8 cellular contexts compared by ENCODE assay signal in genomic region chr13:41061075-41061913, GRCh38. TPM values are rescaled to one million over a fixed set of nuclear protein-coding genes. Genes with fewer than 3 reads are reported as not detected.
DNase-seq lines count a peak whose midpoint lies in the region; ATAC-seq lines count a peak whose summit lies in the region.

TSS of gene WBP4 (plus strand) at chr13:41061509. CDS start at chr13:41061674, 165 bp downstream.

- peak within 1 kb of the TSS; percentile 97 for H3K9ac ChIP-seq in mesendoderm (ENCODE audit: low read length)

- H2BK5ac ChIP-seq in mesendoderm (ENCODE audit: low read length) = peak within 1 kb of the TSS; percentile 96

- no peaks in the 10 kb centered on the region for H3K27me3 ChIP-seq in mesendoderm (ENCODE audit: insufficient read depth, low read length, poor library complexity)

- H3K4me1 ChIP-seq in mesendoderm (ENCODE audit: control insufficient read depth, low read depth, low read length) = peaks cover 3% of the 10 kb centered on the region

- peaks cover 27 to 34% of the 10 kb centered on the region in 2 donors for H3K4me1 Mint-ChIP-seq in effector memory CD8-positive, alpha-beta T cell (ENCODE audit: low read depth in 2 of 2)

- no peaks in the 10 kb centered on the region for H3K9me3 Mint-ChIP-seq in effector memory CD8-positive, alpha-beta T cell

- peak within 1 kb of the TSS; percentile 99 to 100 for H3K27ac Mint-ChIP-seq in effector memory CD8-positive, alpha-beta T cell

- H3K79me1 ChIP-seq in mesendoderm (ENCODE audit: low read length) = peaks cover 6% of the 10 kb centered on the region

- no peak within 1 kb of the TSS for H4K5ac ChIP-seq in mesendoderm (ENCODE audit: low read length)

- H3K4me2 ChIP-seq in mesendoderm (ENCODE audit: low read length) = peak within 1 kb of the TSS; percentile 66

- WGBS in mesendoderm (ENCODE audit: extremely low coverage, insufficient coverage, low lambda C conversion rate) = no CpG with 5 or more reads among the region's 71 CpGs

- DNase-seq in COR-L47 (lab: John Stamatoyannopoulos, UW) = peak; percentile 92
- DNase-seq in HS-27A (ENCODE audit: low read depth) = peak; percentile 83
- peak; percentile 90 to 92 for DNase-seq in NOMO-1 (lab: John Stamatoyannopoulos, UW; ENCODE audit: unreplicated experiment in 2 of 2)
- DNase-seq in activated CD8-positive, alpha-beta memory T cell treated with anti-CD3 and anti-CD28 coated beads for 4 hours (ENCODE audit: low read depth in 2 of 2) = peak; percentile 69 to 74
- DNase-seq in effector memory CD8-positive, alpha-beta T cell = peak; percentile 79 to 89 (median 81)
- peak; percentile 99 for DNase-seq in mesendoderm
- DNase-seq in stimulated activated CD8-positive, alpha-beta memory T cell treated with anti-CD3 and anti-CD28 coated beads, Interleukin-12 subunit alpha, Interleukin-12 subunit beta, amount 100 ng/mL, for 4 hours (ENCODE audit: low read depth) = peak; percentile 76

- peak within 1 kb of the TSS; percentile 94 for H3K27ac ChIP-seq in mesendoderm (ENCODE audit: low read depth, low read length)

- peak; percentile 61 for ATAC-seq in GM19468 (IDR thresholded peaks at IDR 0.05; ENCODE audit: extremely low read depth, unreplicated experiment)
- ATAC-seq in effector memory CD8-positive, alpha-beta T cell (replicated peaks) = peak; percentile 70

- H3K56ac ChIP-seq in mesendoderm (ENCODE audit: low read length) = peak within 1 kb of the TSS; percentile 98

- H3K23ac ChIP-seq in mesendoderm (ENCODE audit: low read length) = no peak within 1 kb of the TSS

- H3K4ac ChIP-seq in mesendoderm (ENCODE audit: low read depth, low read length) = peak within 1 kb of the TSS; percentile 38

- peak within 1 kb of the TSS; percentile 94 for H3K4me3 ChIP-seq in mesendoderm (ENCODE audit: low read length)

- no peak within 1 kb of the TSS for H2BK120ac ChIP-seq in mesendoderm (ENCODE audit: low read depth, low read length)

- H3K36me3 ChIP-seq in mesendoderm (ENCODE audit: control insufficient read depth, insufficient read depth, low read length) = no peaks in the 10 kb centered on the region

- H3K36me3 Mint-ChIP-seq in effector memory CD8-positive, alpha-beta T cell (ENCODE audit: insufficient read depth) = peaks cover 37% of the 10 kb centered on the region

- H2BK15ac ChIP-seq in mesendoderm (replicated peaks; ENCODE audit: low read depth) = no peak within 1 kb of the TSS

- no peak within 1 kb of the TSS for H4K8ac ChIP-seq in mesendoderm (ENCODE audit: low read depth, low read length)

- peak within 1 kb of the TSS; percentile 76 for H3K18ac ChIP-seq in mesendoderm (ENCODE audit: low read length)

- H3K79me2 ChIP-seq in mesendoderm (ENCODE audit: control insufficient read depth, insufficient read depth, low read length) = peaks cover 4% of the 10 kb centered on the region

- H3K27me3 Mint-ChIP-seq in effector memory CD8-positive, alpha-beta T cell = no peaks in the 10 kb centered on the region

- H2AK5ac ChIP-seq in mesendoderm (ENCODE audit: low read length) = no peak within 1 kb of the TSS

- peak within 1 kb of the TSS; percentile 99 to 100 for H3K4me3 Mint-ChIP-seq in effector memory CD8-positive, alpha-beta T cell

RNA-seq across cellular contexts. Expression of gene WBP4, which starts in this region (rescaled TPM):
- polyA plus RNA-seq in mesendoderm (2013, experiment 1 of 2) = 22.1 TPM
- 23.0 TPM for polyA plus RNA-seq in mesendoderm (2013, experiment 2 of 2)

Comparison
In these comparisons a context has a peak if more than half of its experiments do, and no peak if none do; other contexts are left out.
1. Peak in every context shown above with its lines: DNase-seq, ATAC-seq, H3K4me3 ChIP-seq and H3K27ac ChIP-seq.